In genomic region chr1:35810096-35810860, GRCh38 we compare ENCODE assay signal across 8 cellular contexts. TPM values are rescaled to one million over a fixed set of nuclear protein-coding genes. Genes with fewer than 3 reads are reported as not detected.
A peak's percentile ranks its signal among the peaks of the same experiment; 100 is the strongest.
DNase-seq lines count a peak whose midpoint lies in the region; ATAC-seq and TF ChIP-seq lines count a peak whose summit lies in the region.

No MANE protein-coding gene starts in this region.

- peak overlapping the region in 2 of 3 donors; percentile 5 to 15 for H3K27ac Mint-ChIP-seq in CD4-positive, CD25-positive, alpha-beta regulatory T cell
- H3K27ac Mint-ChIP-seq in natural killer cell treated with Interleukin-12 subunit alpha and Interleukin-12 subunit beta and Interleukin-15 and Interleukin-18, amount 100 ng/mL, for 72 hours, result peak overlapping the region; percentile 11 to 89

- peaks cover 12 to 32% (median 20%) of the 10 kb centered on the region in 4 donors for H3K4me1 Mint-ChIP-seq in CD4-positive, CD25-positive, alpha-beta regulatory T cell
- H3K4me1 Mint-ChIP-seq in natural killer cell treated with Interleukin-12 subunit alpha and Interleukin-12 subunit beta and Interleukin-15 and Interleukin-18, amount 100 ng/mL, for 72 hours (ENCODE audit: low read depth in 2 of 2), result peaks cover 17 to 19% of the 10 kb centered on the region in 2 donors

- DNase-seq in CD4-positive, CD25-positive, alpha-beta regulatory T cell, result no peak
- DNase-seq in LNCaP clone FGC (ENCODE audit: low read depth) (no peak), dermis blood vessel endothelial cell (peak; percentile 10), NCI-H146 treated with DMSO at 0.1 percent for 48 hours (lab: John Stamatoyannopoulos, UW; ENCODE audit: unreplicated experiment) (no peak), NOMO-1 treated with DMSO at 0.1 percent for 48 hours (lab: John Stamatoyannopoulos, UW; ENCODE audit: unreplicated experiment) (no peak), cerebellar nuclear complex (lab: John Stamatoyannopoulos, UW) (no peak)
- DNase-seq in natural killer cell treated with Interleukin-12 subunit alpha and Interleukin-12 subunit beta and Interleukin-15 and Interleukin-18, amount 100 ng/mL, for 72 hours (ENCODE audit: low spot score), result no peak

- H3K27ac ChIP-seq in CD4-positive, CD25-positive, alpha-beta regulatory T cell (ENCODE audit: insufficient read depth, low read length, poor library complexity, severe bottlenecking), result no peak overlapping the region

- peak overlapping the region; percentile 18 for H3K4me3 ChIP-seq in CD4-positive, CD25-positive, alpha-beta regulatory T cell (ENCODE audit: low read depth, low read length)
- H3K4me3 ChIP-seq in LNCaP clone FGC (ENCODE audit: low read depth, low read length), result peak overlapping the region; percentile 70

- no peak for TF ChIP-seq CTCF in LNCaP clone FGC (IDR thresholded peaks at IDR 0.05; ENCODE audit: control insufficient read depth, extremely low read depth, insufficient read depth)

- ATAC-seq in CD4-positive, CD25-positive, alpha-beta regulatory T cell (ENCODE audit: low read depth in 2 of 2), result no peak
- no peak for ATAC-seq in natural killer cell treated with Interleukin-12 subunit alpha and Interleukin-12 subunit beta and Interleukin-15 and Interleukin-18, amount 100 ng/mL, for 72 hours
- no peak for ATAC-seq in HG03175 (IDR thresholded peaks at IDR 0.05; ENCODE audit: unreplicated experiment)

- no peaks in the 10 kb centered on the region for H3K36me3 Mint-ChIP-seq in CD4-positive, CD25-positive, alpha-beta regulatory T cell
- no peaks in the 10 kb centered on the region for H3K36me3 Mint-ChIP-seq in natural killer cell treated with Interleukin-12 subunit alpha and Interleukin-12 subunit beta and Interleukin-15 and Interleukin-18, amount 100 ng/mL, for 72 hours

- peaks cover 14% of the 10 kb centered on the region for H3K4me1 ChIP-seq in CD4-positive, CD25-positive, alpha-beta regulatory T cell (ENCODE audit: control insufficient read depth, insufficient read depth, low read length, poor library complexity, severe bottlenecking)

- H3K27me3 ChIP-seq in CD4-positive, CD25-positive, alpha-beta regulatory T cell (ENCODE audit: control insufficient read depth, insufficient read depth, low read length), result no peaks in the 10 kb centered on the region

- H3K27me3 Mint-ChIP-seq in CD4-positive, CD25-positive, alpha-beta regulatory T cell, result no peaks in the 10 kb centered on the region
- no peaks in the 10 kb centered on the region for H3K27me3 Mint-ChIP-seq in natural killer cell treated with Interleukin-12 subunit alpha and Interleukin-12 subunit beta and Interleukin-15 and Interleukin-18, amount 100 ng/mL, for 72 hours

- peak overlapping the region; percentile 79 to 97 (median 91) for H3K4me3 Mint-ChIP-seq in CD4-positive, CD25-positive, alpha-beta regulatory T cell
- peak overlapping the region; percentile 86 for H3K4me3 Mint-ChIP-seq in natural killer cell treated with Interleukin-12 subunit alpha and Interleukin-12 subunit beta and Interleukin-15 and Interleukin-18, amount 100 ng/mL, for 72 hours

- H3K36me3 ChIP-seq in CD4-positive, CD25-positive, alpha-beta regulatory T cell (ENCODE audit: control insufficient read depth, insufficient read depth, low read length), result no peaks in the 10 kb centered on the region

- H3K9me3 Mint-ChIP-seq in CD4-positive, CD25-positive, alpha-beta regulatory T cell, result no peaks in the 10 kb centered on the region
- H3K9me3 Mint-ChIP-seq in natural killer cell treated with Interleukin-12 subunit alpha and Interleukin-12 subunit beta and Interleukin-15 and Interleukin-18, amount 100 ng/mL, for 72 hours, result no peaks in the 10 kb centered on the region

- H3K9me3 ChIP-seq in CD4-positive, CD25-positive, alpha-beta regulatory T cell (ENCODE audit: control insufficient read depth in 2 of 2, low read length in 2 of 2), result no peaks in the 10 kb centered on the region

RNA-seq across cellular contexts. Expression of gene AGO4, which starts 2.5 kb away (rescaled TPM):
- 12.7 TPM for total RNA-seq in CD4-positive, CD25-positive, alpha-beta regulatory T cell
- 1 to 10 TPM; 2.4 to 4.1 (median 3.6) TPM for polyA plus RNA-seq in CD4-positive, CD25-positive, alpha-beta regulatory T cell
- total RNA-seq in dermis blood vessel endothelial cell, result 24.3 and 29.3 TPM in 2 replicates
- 10 to 100 TPM; 10.2 to 15.3 TPM for total RNA-seq in natural killer cell treated with Interleukin-12 subunit alpha and Interleukin-12 subunit beta and Interleukin-15 and Interleukin-18, amount 100 ng/mL, for 72 hours

RNA-seq across cellular contexts. Expression of gene CLSPN, which starts 40.5 kb away (rescaled TPM):
- total RNA-seq in CD4-positive, CD25-positive, alpha-beta regulatory T cell, result 2.9 TPM
- under 1 TPM; 0.13 to 0.95 (median 0.29) TPM for polyA plus RNA-seq in CD4-positive, CD25-positive, alpha-beta regulatory T cell
- total RNA-seq in dermis blood vessel endothelial cell, result 8.7 and 32.5 TPM in 2 replicates
- total RNA-seq in natural killer cell treated with Interleukin-12 subunit alpha and Interleukin-12 subunit beta and Interleukin-15 and Interleukin-18, amount 100 ng/mL, for 72 hours, result 10 to 100 TPM; 46.3 to 87.3 TPM
